Comparison of ENCODE assay signal across 8 cellular contexts in the genomic region with DNA sequence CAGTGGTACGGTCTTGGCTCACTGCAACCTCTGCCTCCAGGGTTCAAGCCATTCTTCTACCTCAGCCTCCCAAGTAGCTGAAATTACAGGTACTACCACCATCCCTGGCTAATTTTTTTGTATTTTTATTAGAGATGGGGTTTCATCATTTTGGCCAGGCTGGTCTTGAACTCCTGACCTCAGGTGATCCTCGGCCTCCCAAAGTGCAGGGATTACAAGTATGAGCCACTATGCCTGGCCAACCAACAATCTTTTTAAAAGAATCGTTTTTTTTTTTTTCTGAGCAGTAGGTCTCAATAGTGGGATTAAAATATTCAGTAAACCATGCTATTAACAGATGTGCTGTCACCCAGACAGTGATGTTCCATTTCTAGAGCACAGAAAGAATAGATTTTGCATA. TPM values are rescaled to one million over a fixed set of nuclear protein-coding genes. Genes with fewer than 3 reads are reported as not detected.
DNase-seq lines count a peak whose midpoint lies in the region; ATAC-seq and TF ChIP-seq lines count a peak whose summit lies in the region.
"Not testable (repeated sequence)": the region's sequence is repeated elsewhere in the genome, so short reads cannot be mapped to it uniquely, and the experiment has no call there.

No MANE protein-coding gene starts in this region.

- DNase-seq in GM06990 (ENCODE audit: extremely low read depth, insufficient read length); MCF 10A (ENCODE audit: unreplicated experiment): not testable (repeated sequence)

- POLR2A ChIA-PET in MCF 10A (lab: Yijun Ruan, JAX) = not testable (repeated sequence)

- ATAC-seq in GM18907 (IDR thresholded peaks at IDR 0.05; ENCODE audit: unreplicated experiment) (peak; percentile 15), GM19467 (IDR thresholded peaks at IDR 0.05; ENCODE audit: unreplicated experiment) (peak; percentile 5), GM21723 (IDR thresholded peaks at IDR 0.05; ENCODE audit: unreplicated experiment) (peak; percentile 11), HG02852 (IDR thresholded peaks at IDR 0.05; ENCODE audit: unreplicated experiment) (peak; percentile 9), HG03159 (IDR thresholded peaks at IDR 0.05; ENCODE audit: unreplicated experiment) (peak; percentile 9)

- not testable (repeated sequence) for H3K27me3 ChIP-seq in GM06990 (replicated peaks; ENCODE audit: control insufficient read depth, insufficient read depth, low read length)
- H3K27me3 ChIP-seq in HUES48 (ENCODE audit: control insufficient read depth, insufficient read depth, low read length) = peaks cover 30% of the 10 kb centered on the region

- peak overlapping the region; percentile 56 for H3K4me3 ChIP-seq in GM06990 (replicated peaks; ENCODE audit: low read depth, low read length)
- H3K4me3 ChIP-seq in HUES48 (ENCODE audit: low read depth, low read length) = peak overlapping the region; percentile 47; the same call in 1 of the 2 replicates

- not testable (repeated sequence) for H3K36me3 Mint-ChIP-seq in MCF 10A (ENCODE audit: insufficient read depth, unreplicated experiment)

- peaks cover 42% of the 10 kb centered on the region for H3K9me3 ChIP-seq in HUES48 (ENCODE audit: control insufficient read depth, insufficient read depth, low read length)

- H3K4me1 Mint-ChIP-seq in MCF 10A (ENCODE audit: insufficient read depth, unreplicated experiment) = not testable (repeated sequence)

- not testable (repeated sequence) for H3K36me3 ChIP-seq in GM06990 (ENCODE audit: control insufficient read depth, insufficient read depth, low read length); HUES48 (ENCODE audit: control insufficient read depth, insufficient read depth, low read length)

- intact Hi-C loops in MCF 10A (cut with micrococcal nuclease) = not testable (repeated sequence)

- BruUV-seq in MCF 10A (replicated peaks; lab: Mats Ljungman, UMichigan) = TSS peak; percentile 64

- not testable (repeated sequence) for H3K27ac ChIP-seq in HUES48 (ENCODE audit: low read depth, low read length)

- H3K4me3 Mint-ChIP-seq in MCF 10A (ENCODE audit: unreplicated experiment) = not testable (repeated sequence)

- not testable (repeated sequence) for H3K4me1 ChIP-seq in HUES48 (ENCODE audit: control insufficient read depth, insufficient read depth, low read length)

- not testable (repeated sequence) for H3K27ac Mint-ChIP-seq in MCF 10A (ENCODE audit: low read depth, unreplicated experiment)

- not testable (repeated sequence) for TF ChIP-seq CTCF in GM06990 (IDR thresholded peaks at IDR 0.05; ENCODE audit: insufficient read depth, low read length, poor library complexity, severe bottlenecking); MCF 10A (IDR thresholded peaks at IDR 0.05; ENCODE audit: unreplicated experiment)

- H3K27me3 Mint-ChIP-seq in MCF 10A (ENCODE audit: insufficient read depth, unreplicated experiment) = not testable (repeated sequence)

- not testable (repeated sequence) for H3K9ac ChIP-seq in HUES48 (ENCODE audit: low read depth, low read length)

- CTCF ChIA-PET in MCF 10A (lab: Yijun Ruan, JAX) = not testable (repeated sequence)

- peaks cover 14% of the 10 kb centered on the region for H3K9me3 Mint-ChIP-seq in MCF 10A (ENCODE audit: unreplicated experiment)

RNA-seq across cellular contexts. Expression of a gene that starts 45.1 kb away (rescaled TPM):
- total RNA-seq in MCF 10A (2022) = 17.4 and 30.5 TPM in 2 replicates
